Comparison of ENCODE assay signal across 17 cellular contexts in the genomic region with DNA sequence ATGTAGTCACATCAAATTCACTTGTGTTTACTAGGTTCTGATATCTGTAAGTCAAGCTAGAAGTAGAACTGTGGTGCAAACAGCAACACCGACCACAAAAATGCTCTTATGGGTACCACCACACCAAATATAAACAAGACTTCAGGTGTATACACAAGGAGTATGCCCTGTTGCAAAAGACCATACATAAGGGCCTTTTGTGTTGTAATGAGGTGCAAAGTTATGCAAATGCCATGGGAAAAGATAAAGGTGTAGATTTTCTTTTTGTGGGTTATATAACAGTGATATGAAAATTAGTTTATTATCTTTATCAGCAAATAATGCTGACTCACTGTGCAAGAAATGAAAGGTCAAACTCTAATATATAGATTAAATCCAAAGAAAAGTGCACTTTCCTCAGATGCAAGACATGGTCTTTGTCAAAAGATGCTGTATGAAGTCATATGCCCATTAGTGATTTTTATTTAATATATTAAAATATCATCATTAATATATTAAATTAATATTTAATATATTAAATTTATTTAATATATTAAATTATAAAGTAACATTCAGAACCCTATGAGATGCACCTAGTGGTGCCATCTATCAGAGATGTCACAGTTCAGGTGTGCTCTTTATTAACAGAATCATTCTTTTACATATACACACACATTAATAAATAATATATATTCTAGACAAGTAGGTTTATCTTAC. TPM values are rescaled to one million over a fixed set of nuclear protein-coding genes. Genes with fewer than 3 reads are reported as not detected.
DNase-seq lines count a peak whose midpoint lies in the region; FAIRE-seq and TF ChIP-seq lines count a peak whose summit lies in the region.
"Had no signal": no experiment of that assay in that cellular context is flagged by ENCODE, and none has a peak within 500 bp of the region (broad histone marks: within the 10 kb centered on the region; RNA-seq: fewer than 3 reads in every experiment).

No MANE protein-coding gene starts in this region.

- no peaks in the 10 kb centered on the region for H3K36me3 ChIP-seq in bronchial epithelial cell (ENCODE audit: control insufficient read depth, insufficient read depth, low read length)
- no peaks in the 10 kb centered on the region for H3K36me3 ChIP-seq in skeletal muscle satellite cell (ENCODE audit: insufficient read depth, low read length)
- H3K36me3 ChIP-seq: cardiac muscle cell, heart left ventricle, WERI-Rb-1 had no signal

- H3K4me3 ChIP-seq in bronchial epithelial cell (ENCODE audit: low read depth, low read length): no peak overlapping the region
- H3K4me3 ChIP-seq in skeletal muscle satellite cell (ENCODE audit: low read length): peak overlapping the region; percentile 24
- H3K4me3 ChIP-seq: cardiac muscle cell, heart left ventricle had no signal

- DNase-seq in Daoy (ENCODE audit: low read depth) (peak; percentile 6), NCI-H526 (lab: John Stamatoyannopoulos, UW) (peak; percentile 90 to 92), bronchial epithelial cell (ENCODE audit: low read depth) (peak; percentile 57), OCI-M1 (lab: John Stamatoyannopoulos, UW) (no peak), G401 (ENCODE audit: low spot score) (no peak)
- no peak for DNase-seq in stimulated activated CD4-positive, alpha-beta T cell treated with anti-CD3 and anti-CD28 coated beads, Interleukin-2, amount 100 ng/mL, for 48 hours
- DNase-seq: activated effector memory CD4-positive, alpha-beta T cell treated with anti-CD3 and anti-CD28 coated beads, Interleukin-2, amount 50 U/mL, for 16 hours; CD4-positive, alpha-beta T cell; DMS153; heart left ventricle; left ventricle myocardium superior; NCI-H774; nucleus accumbens; WERI-Rb-1 had no signal

- FAIRE-seq in bronchial epithelial cell (lab: Jason Lieb, UNC): no peak
- FAIRE-seq: endothelial cell of umbilical vein had no signal

- no peak for TF ChIP-seq CTCF in bronchial epithelial cell (IDR thresholded peaks at IDR 0.05; ENCODE audit: insufficient read depth, low read length, severe bottlenecking)

- in situ Hi-C loops in G401 (cut with HindIII; ENCODE audit: low sequenced_read_pairs): no loop called here

- no peaks in the 10 kb centered on the region for H3K27me3 ChIP-seq in bronchial epithelial cell (ENCODE audit: control insufficient read depth, insufficient read depth, low read length)
- H3K27me3 ChIP-seq in skeletal muscle satellite cell (ENCODE audit: control insufficient read depth, insufficient read depth, low read length): no peaks in the 10 kb centered on the region
- H3K27me3 ChIP-seq: cardiac muscle cell, heart left ventricle had no signal

- no peaks in the 10 kb centered on the region for H3K9me3 ChIP-seq in skeletal muscle satellite cell (replicated peaks; ENCODE audit: low read length)
- H3K9me3 ChIP-seq: heart left ventricle had no signal

- H3K4me1 ChIP-seq in skeletal muscle satellite cell (ENCODE audit: control insufficient read depth, insufficient read depth, low read length): peaks cover 27% of the 10 kb centered on the region
- H3K4me1 ChIP-seq: heart left ventricle had no signal

- peak overlapping the region; percentile 22 for H3K9ac ChIP-seq in skeletal muscle satellite cell (ENCODE audit: low read depth, low read length)

- H3K4me2 ChIP-seq in skeletal muscle satellite cell (ENCODE audit: low read length): peak overlapping the region; percentile 22

RNA-seq across cellular contexts. Expression of gene ALDH1A1, which starts 26.7 kb away (rescaled TPM):
- total RNA-seq in Daoy (2014; rRNA removed; shearing (Covaris generic)): not detected in 2 replicates
- 5.0 and 20.1 TPM in 2 replicates for total RNA-seq in bronchial epithelial cell
- 6.6 and 15.9 TPM in 2 replicates for total RNA-seq in skeletal muscle satellite cell (2012; rRNA removed)
- not detected in 2 replicates for total RNA-seq in G401 (2014; rRNA removed; shearing (Covaris generic))

Comparison
In these comparisons a context has a peak if more than half of its experiments do, and no peak if none do; other contexts are left out.
1. DNase-seq: peak in Daoy (single experiment), NCI-H526 (2 of 2) and bronchial epithelial cell (single experiment); none in stimulated activated CD4-positive, alpha-beta T cell treated with anti-CD3 and anti-CD28 coated beads, Interleukin-2, amount 100 ng/mL, for 48 hours (0 of 2), OCI-M1 (single experiment) and G401 (single experiment).